Comparison of ENCODE assay signal across 27 cellular contexts in the genomic region with DNA sequence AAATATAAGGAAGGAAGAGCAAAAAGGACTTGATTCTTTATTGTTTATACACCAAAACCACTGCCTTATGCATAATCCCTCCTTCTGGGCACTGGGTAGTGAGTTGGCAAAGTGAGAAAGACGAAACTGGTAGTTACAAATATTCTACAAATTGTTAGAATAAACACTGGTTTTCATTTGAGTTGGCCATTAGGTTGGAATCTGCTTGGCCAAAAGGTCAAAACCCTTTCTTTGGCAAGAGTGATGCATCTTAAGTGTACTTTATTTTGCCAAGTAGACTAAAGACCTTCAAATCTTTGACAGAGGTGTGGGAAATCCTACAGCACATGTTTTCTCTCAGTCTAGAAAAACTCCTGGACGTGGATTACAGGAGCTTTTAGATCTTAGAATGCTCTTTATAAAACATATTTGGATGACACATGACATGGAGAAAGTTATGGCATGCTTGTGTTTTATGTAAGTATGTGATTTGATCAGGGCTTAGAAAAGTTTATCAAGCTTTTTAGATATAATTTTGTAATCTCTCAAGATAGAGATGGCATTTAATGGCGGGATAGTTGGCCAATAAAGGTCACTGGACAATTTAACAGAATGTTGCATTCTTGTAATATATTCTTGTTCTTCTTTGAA.
"Had no signal": no experiment of that assay in that cellular context is flagged by ENCODE, and none has a peak within 500 bp of the region (broad histone marks: within the 10 kb centered on the region; RNA-seq: fewer than 3 reads in every experiment).

No MANE protein-coding gene starts in this region.

- H3K4me3 ChIP-seq: ascending aorta, esophagus squamous epithelium, gastrocnemius medialis, heart left ventricle had no signal

- ATAC-seq: activated CD4-positive, alpha-beta T cell treated with anti-CD3 and anti-CD28 coated beads for 36 hours; activated naive CD4-positive, alpha-beta T cell treated with anti-CD3 and anti-CD28 coated beads, Interleukin-2, amount 50 U/mL, for 72 hours; activated T-cell treated with anti-CD3 and anti-CD28 coated beads, Interleukin-2, amount 50 U/mL, for 72 hours; gastrocnemius medialis; heart left ventricle had no signal

- H3K9me3 ChIP-seq: ascending aorta, esophagus squamous epithelium, gastrocnemius medialis had no signal

- H3K4me1 Mint-ChIP-seq: activated CD4-positive, alpha-beta memory T cell treated with anti-CD3 and anti-CD28 coated beads, Interleukin-2, amount 10 ng/mL, durations not matched to agents 7 days and 5 days; activated CD4-positive, alpha-beta T cell treated with anti-CD3 and anti-CD28 coated beads for 36 hours; activated CD4-positive, alpha-beta T cell treated with anti-CD3 and anti-CD28 coated beads, Interleukin-2, amount 10 ng/mL, durations not matched to agents 24 days and 14 days; activated naive CD4-positive, alpha-beta T cell treated with anti-CD3 and anti-CD28 coated beads, Interleukin-2, amount 10 ng/mL, durations not matched to agents 7 days and 5 days had no signal

- H3K4me3 Mint-ChIP-seq: activated CD4-positive, alpha-beta memory T cell treated with anti-CD3 and anti-CD28 coated beads, Interleukin-2, amount 10 ng/mL, durations not matched to agents 7 days and 5 days; activated CD4-positive, alpha-beta T cell treated with anti-CD3 and anti-CD28 coated beads for 36 hours; activated CD4-positive, alpha-beta T cell treated with anti-CD3 and anti-CD28 coated beads, Interleukin-2, amount 10 ng/mL, durations not matched to agents 24 days and 14 days; activated naive CD4-positive, alpha-beta T cell treated with anti-CD3 and anti-CD28 coated beads, Interleukin-2, amount 10 ng/mL, durations not matched to agents 7 days and 5 days; activated naive CD8-positive, alpha-beta T cell treated with anti-CD3 and anti-CD28 coated beads, Interleukin-2, amount 10 ng/mL, durations not matched to agents 7 days and 5 days; activated T-cell treated with anti-CD3 and anti-CD28 coated beads, Interleukin-2, amount 50 U/mL, for 24 hours; activated T-cell treated with anti-CD3 and anti-CD28 coated beads, Interleukin-2, amount 50 U/mL, for 72 hours had no signal

- H3K27ac ChIP-seq: brain microvascular endothelial cell, epithelial cell of prostate, foreskin keratinocyte, gastrocnemius medialis, heart left ventricle had no signal

- H3K27ac Mint-ChIP-seq: activated CD4-positive, alpha-beta memory T cell treated with anti-CD3 and anti-CD28 coated beads, Interleukin-2, amount 10 ng/mL, durations not matched to agents 7 days and 5 days; activated CD4-positive, alpha-beta T cell treated with anti-CD3 and anti-CD28 coated beads for 36 hours; activated CD4-positive, alpha-beta T cell treated with anti-CD3 and anti-CD28 coated beads, Interleukin-2, amount 10 ng/mL, durations not matched to agents 24 days and 14 days; activated naive CD4-positive, alpha-beta T cell treated with anti-CD3 and anti-CD28 coated beads, Interleukin-2, amount 10 ng/mL, durations not matched to agents 7 days and 5 days; activated naive CD4-positive, alpha-beta T cell treated with anti-CD3 and anti-CD28 coated beads, Interleukin-2, amount 50 U/mL, for 72 hours; activated naive CD8-positive, alpha-beta T cell treated with anti-CD3 and anti-CD28 coated beads, Interleukin-2, amount 10 ng/mL, durations not matched to agents 7 days and 5 days; activated T-cell treated with anti-CD3 and anti-CD28 coated beads, Interleukin-2, amount 50 U/mL, for 24 hours; activated T-cell treated with anti-CD3 and anti-CD28 coated beads, Interleukin-2, amount 50 U/mL, for 72 hours had no signal

- DNase-seq: activated CD4-positive, alpha-beta memory T cell treated with anti-CD3 and anti-CD28 coated beads, Interleukin-2, amount 10 ng/mL, durations not matched to agents 7 days and 5 days; activated CD4-positive, alpha-beta T cell treated with anti-CD3 and anti-CD28 coated beads for 36 hours; activated CD4-positive, alpha-beta T cell treated with anti-CD3 and anti-CD28 coated beads, Interleukin-2, amount 10 ng/mL, durations not matched to agents 24 days and 14 days; activated CD4-positive, CD25-positive, alpha-beta regulatory T cell; activated CD4-positive, CD25-positive, alpha-beta regulatory T cell treated with anti-CD3 and anti-CD28 coated beads, Interleukin-2, amount 50 U/mL, for 72 hours; activated CD8-positive, alpha-beta memory T cell treated with anti-CD3 and anti-CD28 coated beads, Interleukin-2, amount 50 U/mL, for 48 hours; activated gamma-delta T cell; activated naive CD4-positive, alpha-beta T cell; activated naive CD4-positive, alpha-beta T cell treated with anti-CD3 and anti-CD28 coated beads, Interleukin-2, amount 10 ng/mL, durations not matched to agents 7 days and 5 days; activated naive CD8-positive, alpha-beta T cell treated with anti-CD3 and anti-CD28 coated beads, Interleukin-2, amount 10 ng/mL, durations not matched to agents 7 days and 5 days; activated T-cell treated with anti-CD3 and anti-CD28 coated beads for 4 hours; activated T-cell treated with anti-CD3 and anti-CD28 coated beads, Interleukin-2, amount 50 U/mL, for 24 hours; activated T-cell treated with anti-CD3 and anti-CD28 coated beads, Interleukin-2, amount 50 U/mL, for 72 hours; brain microvascular endothelial cell; caudate nucleus; cortex of kidney; dermis blood vessel endothelial cell; effector CD4-positive, alpha-beta T cell; esophagus squamous epithelium; gastrocnemius medialis; glutamatergic neuron; heart left ventricle; T-helper 2 cell had no signal

- H3K27me3 ChIP-seq: ascending aorta, brain microvascular endothelial cell, esophagus squamous epithelium, foreskin keratinocyte, gastrocnemius medialis, heart left ventricle had no signal

- H3K9me3 Mint-ChIP-seq: activated CD4-positive, alpha-beta memory T cell treated with anti-CD3 and anti-CD28 coated beads, Interleukin-2, amount 10 ng/mL, durations not matched to agents 7 days and 5 days; activated CD4-positive, alpha-beta T cell treated with anti-CD3 and anti-CD28 coated beads, Interleukin-2, amount 10 ng/mL, durations not matched to agents 24 days and 14 days; activated naive CD4-positive, alpha-beta T cell treated with anti-CD3 and anti-CD28 coated beads, Interleukin-2, amount 10 ng/mL, durations not matched to agents 7 days and 5 days; activated naive CD4-positive, alpha-beta T cell treated with anti-CD3 and anti-CD28 coated beads, Interleukin-2, amount 50 U/mL, for 72 hours; activated T-cell treated with anti-CD3 and anti-CD28 coated beads, Interleukin-2, amount 50 U/mL, for 24 hours had no signal

- H3K36me3 ChIP-seq: ascending aorta, brain microvascular endothelial cell, esophagus squamous epithelium, gastrocnemius medialis, heart left ventricle had no signal

- H3K36me3 Mint-ChIP-seq: activated naive CD4-positive, alpha-beta T cell treated with anti-CD3 and anti-CD28 coated beads, Interleukin-2, amount 10 ng/mL, durations not matched to agents 7 days and 5 days; activated naive CD4-positive, alpha-beta T cell treated with anti-CD3 and anti-CD28 coated beads, Interleukin-2, amount 50 U/mL, for 72 hours; activated naive CD8-positive, alpha-beta T cell treated with anti-CD3 and anti-CD28 coated beads, Interleukin-2, amount 10 ng/mL, durations not matched to agents 7 days and 5 days had no signal
